ENCODE assay signal across 8 cellular contexts in the genomic region with DNA sequence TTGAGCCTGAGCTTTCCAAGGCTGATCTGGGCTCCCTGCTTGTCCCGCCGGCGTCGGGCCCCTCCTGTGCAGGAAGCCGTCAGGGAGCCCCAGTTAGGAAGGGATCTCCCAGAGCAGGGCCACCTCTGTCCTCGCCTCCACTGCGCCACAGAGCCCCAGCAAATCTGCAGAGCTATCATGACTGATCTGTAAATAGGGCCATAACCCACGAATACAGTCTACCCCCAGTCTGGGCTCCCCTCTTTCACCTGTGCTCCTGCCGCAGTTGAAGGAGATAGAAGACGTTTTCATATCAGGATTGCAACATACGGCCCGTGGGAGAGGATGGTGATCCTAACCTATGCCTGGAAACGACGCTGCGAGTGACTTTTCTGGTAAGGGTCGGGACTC.
DNase-seq lines count a peak whose midpoint lies in the region; ATAC-seq, FAIRE-seq and TF ChIP-seq lines count a peak whose summit lies in the region.

No MANE protein-coding gene starts in this region.

- peaks cover 12% of the 10 kb centered on the region for H3K36me3 Mint-ChIP-seq in activated CD4-positive, alpha-beta T cell treated with anti-CD3 and anti-CD28 coated beads, Interleukin-2, amount 10 ng/mL, durations not matched to agents 24 days and 14 days (ENCODE audit: low read depth)
- peaks cover 15% of the 10 kb centered on the region for H3K36me3 Mint-ChIP-seq in activated CD4-positive, alpha-beta memory T cell treated with anti-CD3 and anti-CD28 coated beads, Interleukin-2, amount 10 ng/mL, durations not matched to agents 7 days and 5 days (ENCODE audit: low read depth)

- no peak for TF ChIP-seq CTCF in keratinocyte (optimal IDR thresholded peaks at IDR 0.05 in 1 of 3, IDR thresholded peaks at IDR 0.05 in 1 of 3, conservative IDR thresholded peaks at IDR 0.05 in 1 of 3; ENCODE audit: extremely low read depth in 1 of 3, insufficient read depth in 2 of 3, low read length in 3 of 3)

- intact Hi-C loops in activated CD4-positive, alpha-beta T cell treated with anti-CD3 and anti-CD28 coated beads, Interleukin-2, amount 10 ng/mL, durations not matched to agents 24 days and 14 days (cut with micrococcal nuclease): loop anchor here (1.0 to 10.0 kb wide), 5 partner anchors 75 to 475 kb away; partner anchors contain the start of gene ZNF407

- no peaks in the 10 kb centered on the region for H3K79me2 ChIP-seq in keratinocyte (ENCODE audit: control insufficient read depth, insufficient read depth, low read length)

- dilution Hi-C loops in keratinocyte (cut with MboI; ENCODE audit: extremely low pct_ligation_motif_present, low sequenced_read_pairs): no loop called here

- CTCF ChIA-PET in activated CD4-positive, alpha-beta memory T cell treated with anti-CD3 and anti-CD28 coated beads, Interleukin-2, amount 10 ng/mL, durations not matched to agents 7 days and 5 days (lab: Charles Lee): interaction anchor here (1.9 kb wide), 1 partner anchor 75 kb away, joined by 7 read pairs; no protein-coding TSS in a partner anchor

- POLR2A ChIA-PET in activated CD4-positive, alpha-beta memory T cell treated with anti-CD3 and anti-CD28 coated beads, Interleukin-2, amount 10 ng/mL, durations not matched to agents 7 days and 5 days (lab: Charles Lee): interaction anchor here (1.0 to 2.7 kb wide), 8 partner anchors 30 to 473 kb away, joined by 3 to 31 read pairs (median 6); partner anchors contain the start of genes PTGR3, TSHZ1 and ZNF407

- H3K36me3 ChIP-seq in keratinocyte (ENCODE audit: control insufficient read depth in 2 of 2, extremely low read depth in 1 of 2, insufficient read depth in 2 of 2, low read length in 2 of 2) (no peaks in the 10 kb centered on the region), subcutaneous abdominal adipose tissue (ENCODE audit: control insufficient read depth in 5 of 5, insufficient read depth in 5 of 5, low read length in 5 of 5) (peaks cover 0 to 3% (median 0%) of the 10 kb centered on the region in 5 donors)

- H3K9ac ChIP-seq in keratinocyte (ENCODE audit: control insufficient read depth, extremely low read depth, insufficient read depth, low read length) (no peak overlapping the region), subcutaneous abdominal adipose tissue (ENCODE audit: low read length in 5 of 5) (peak overlapping the region in 2 of 5 donors; percentile 48 to 51)

- peaks cover 23% of the 10 kb centered on the region for H3K4me1 ChIP-seq in keratinocyte (ENCODE audit: control insufficient read depth, extremely low read depth, insufficient read depth, low read length)
- H3K4me1 ChIP-seq in subcutaneous abdominal adipose tissue (ENCODE audit: control insufficient read depth in 5 of 5, insufficient read depth in 5 of 5, low read length in 5 of 5): peaks cover 0 to 28% (median 4%) of the 10 kb centered on the region in 5 donors

- H3K4me1 Mint-ChIP-seq in activated CD4-positive, alpha-beta T cell treated with anti-CD3 and anti-CD28 coated beads, Interleukin-2, amount 10 ng/mL, durations not matched to agents 24 days and 14 days: peaks cover 29% of the 10 kb centered on the region
- peaks cover 37% of the 10 kb centered on the region for H3K4me1 Mint-ChIP-seq in activated CD4-positive, alpha-beta memory T cell treated with anti-CD3 and anti-CD28 coated beads, Interleukin-2, amount 10 ng/mL, durations not matched to agents 7 days and 5 days

- in situ Hi-C loops in G401 (cut with HindIII; ENCODE audit: low sequenced_read_pairs): no loop called here

- H3K27me3 ChIP-seq in keratinocyte (ENCODE audit: control insufficient read depth, extremely low read depth, insufficient read depth, low read length) (no peaks in the 10 kb centered on the region), subcutaneous abdominal adipose tissue (ENCODE audit: control insufficient read depth in 5 of 5, insufficient read depth in 4 of 5, low read length in 5 of 5) (no peaks in the 10 kb centered on the region)

- H3K4me3 ChIP-seq in keratinocyte (ENCODE audit: control insufficient read depth in 2 of 3, extremely low read depth in 1 of 3, insufficient read depth in 2 of 3, low read depth in 1 of 3, low read length in 3 of 3) (no peak overlapping the region), subcutaneous abdominal adipose tissue (ENCODE audit: low read depth in 1 of 5, low read length in 5 of 5) (peak overlapping the region in 3 of 5 donors; percentile 38 to 54 (median 44))

- H3K9me1 ChIP-seq in keratinocyte (ENCODE audit: control insufficient read depth, extremely low read depth, insufficient read depth, low read length): no peaks in the 10 kb centered on the region

- H3K27ac Mint-ChIP-seq in activated CD4-positive, alpha-beta T cell treated with anti-CD3 and anti-CD28 coated beads, Interleukin-2, amount 10 ng/mL, durations not matched to agents 24 days and 14 days: peak overlapping the region; percentile 92
- H3K27ac Mint-ChIP-seq in activated CD4-positive, alpha-beta memory T cell treated with anti-CD3 and anti-CD28 coated beads, Interleukin-2, amount 10 ng/mL, durations not matched to agents 7 days and 5 days: peak overlapping the region; percentile 100

- H3K9me3 ChIP-seq in keratinocyte (ENCODE audit: control insufficient read depth, low read depth, low read length): no peaks in the 10 kb centered on the region
- H3K9me3 ChIP-seq in subcutaneous abdominal adipose tissue (ENCODE audit: control insufficient read depth in 5 of 5, low read length in 5 of 5): peaks cover 0 to 14% (median 0%) of the 10 kb centered on the region in 5 donors

- no peaks in the 10 kb centered on the region for H3K27me3 Mint-ChIP-seq in activated CD4-positive, alpha-beta T cell treated with anti-CD3 and anti-CD28 coated beads, Interleukin-2, amount 10 ng/mL, durations not matched to agents 24 days and 14 days
- no peaks in the 10 kb centered on the region for H3K27me3 Mint-ChIP-seq in activated CD4-positive, alpha-beta memory T cell treated with anti-CD3 and anti-CD28 coated beads, Interleukin-2, amount 10 ng/mL, durations not matched to agents 7 days and 5 days

- H3K27ac ChIP-seq in keratinocyte (ENCODE audit: control insufficient read depth, insufficient read depth, low read length): peak overlapping the region; percentile 23
- peak overlapping the region; percentile 79 for H3K27ac ChIP-seq in subcutaneous abdominal adipose tissue (ENCODE audit: low read depth, low read length)

- peak overlapping the region; percentile 79 for H3K4me3 Mint-ChIP-seq in activated CD4-positive, alpha-beta T cell treated with anti-CD3 and anti-CD28 coated beads, Interleukin-2, amount 10 ng/mL, durations not matched to agents 24 days and 14 days
- peak overlapping the region; percentile 81 for H3K4me3 Mint-ChIP-seq in activated CD4-positive, alpha-beta memory T cell treated with anti-CD3 and anti-CD28 coated beads, Interleukin-2, amount 10 ng/mL, durations not matched to agents 7 days and 5 days

- no peak for FAIRE-seq in keratinocyte (lab: Jason Lieb, UNC)

- H2AFZ ChIP-seq in keratinocyte (ENCODE audit: control insufficient read depth, low read length): no peak overlapping the region

- no peaks in the 10 kb centered on the region for H4K20me1 ChIP-seq in keratinocyte (ENCODE audit: control insufficient read depth, extremely low read depth, insufficient read depth, low read length)

- H3K4me2 ChIP-seq in keratinocyte (ENCODE audit: control insufficient read depth, extremely low read depth, insufficient read depth, low read depth, low read length): peak overlapping the region; percentile 20

- DNase-seq in activated CD4-positive, alpha-beta T cell treated with anti-CD3 and anti-CD28 coated beads, Interleukin-2, amount 10 ng/mL, durations not matched to agents 24 days and 14 days: no peak
- no peak for DNase-seq in activated CD4-positive, alpha-beta T cell treated with anti-CD3 and anti-CD28 coated beads for 1 hour
- no peak for DNase-seq in activated CD4-positive, alpha-beta memory T cell treated with anti-CD3 and anti-CD28 coated beads, Interleukin-2, amount 10 ng/mL, durations not matched to agents 7 days and 5 days
- DNase-seq in keratinocyte (ENCODE audit: low read depth, low spot score) (no peak), CD1c-positive myeloid dendritic cell (ENCODE audit: extremely low spot score) (no peak), G401 (ENCODE audit: low spot score) (no peak)

- ATAC-seq in GM19023 (IDR thresholded peaks at IDR 0.05; ENCODE audit: unreplicated experiment): no peak

- H3K9me3 Mint-ChIP-seq in activated CD4-positive, alpha-beta T cell treated with anti-CD3 and anti-CD28 coated beads, Interleukin-2, amount 10 ng/mL, durations not matched to agents 24 days and 14 days: no peaks in the 10 kb centered on the region
- H3K9me3 Mint-ChIP-seq in activated CD4-positive, alpha-beta memory T cell treated with anti-CD3 and anti-CD28 coated beads, Interleukin-2, amount 10 ng/mL, durations not matched to agents 7 days and 5 days: peaks cover 15% of the 10 kb centered on the region

Comparison
In these comparisons a context has a peak if more than half of its experiments do, and no peak if none do; other contexts are left out.
1. H3K4me3 ChIP-seq: peak in subcutaneous abdominal adipose tissue (3 of 5); none in keratinocyte (0 of 3).